In the genomic region with DNA sequence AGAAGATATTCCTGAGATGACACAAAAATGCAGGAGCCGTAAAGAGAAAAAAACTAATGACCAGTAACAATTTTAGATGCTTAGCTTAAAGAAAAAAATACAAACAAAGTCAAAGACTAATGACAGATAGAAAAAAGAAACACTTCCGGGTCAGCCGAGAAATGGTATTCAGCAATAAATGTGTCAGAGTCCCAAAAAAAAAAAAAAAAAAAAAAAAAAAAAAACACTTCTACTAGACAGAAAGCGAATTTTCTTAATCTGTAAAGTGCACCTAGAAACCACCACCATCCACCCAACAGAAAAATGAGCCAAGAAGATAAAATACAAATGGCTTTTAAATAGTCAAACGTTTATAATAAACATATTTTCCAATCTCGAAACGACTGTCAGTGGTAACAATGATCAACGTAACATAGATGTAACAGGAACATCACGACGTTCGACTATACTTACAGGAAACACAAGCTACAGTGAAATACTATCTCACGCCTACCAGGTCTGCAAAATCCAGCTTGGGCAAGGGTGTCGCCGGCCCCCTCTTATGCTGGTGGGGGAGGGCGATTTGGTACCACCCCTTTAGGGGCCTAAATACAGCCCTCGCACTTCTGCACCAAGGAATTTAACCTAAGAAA, we compare ENCODE assay signal across 2 cellular contexts.
A peak's percentile ranks its signal among the peaks of the same experiment; 100 is the strongest.
TF ChIP-seq lines count a peak whose summit lies in the region.

No MANE protein-coding gene starts in this region.

TF ChIP-seq in A549, 52 proteins besides CTCF, POLR2A, EP300 and RAD21:
- no peak for TF ChIP-seq RCOR1 (IDR thresholded peaks at IDR 0.05; ENCODE audit: low read depth, low read length)
- no peak for TF ChIP-seq ZFP36 (IDR thresholded peaks at IDR 0.05; ENCODE audit: borderline replicate concordance, partially characterized antibody)
- TF ChIP-seq FOXS1 (CRISPR knock-in tag; IDR thresholded peaks at IDR 0.05) = no peak
- TF ChIP-seq RFX5 (IDR thresholded peaks at IDR 0.05) = no peak
- no peak for TF ChIP-seq ZSCAN20 (CRISPR knock-in tag; IDR thresholded peaks at IDR 0.05)
- TF ChIP-seq, protein P1, sequence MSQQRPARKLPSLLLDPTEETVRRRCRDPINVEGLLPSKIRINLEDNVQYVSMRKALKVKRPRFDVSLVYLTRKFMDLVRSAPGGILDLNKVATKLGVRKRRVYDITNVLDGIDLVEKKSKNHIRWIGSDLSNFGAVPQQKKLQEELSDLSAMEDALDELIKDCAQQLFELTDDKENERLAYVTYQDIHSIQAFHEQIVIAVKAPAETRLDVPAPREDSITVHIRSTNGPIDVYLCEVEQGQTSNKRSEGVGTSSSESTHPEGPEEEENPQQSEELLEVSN (IDR thresholded peaks at IDR 0.05; ENCODE audit: borderline replicate concordance, low read depth) = no peak
- no peak for TF ChIP-seq HOXA7 (CRISPR knock-in tag; IDR thresholded peaks at IDR 0.05)
- no peak for TF ChIP-seq ZC3H11A (IDR thresholded peaks at IDR 0.05)
- TF ChIP-seq HDAC2 (IDR thresholded peaks at IDR 0.05) = no peak
- TF ChIP-seq CEBPB (IDR thresholded peaks at IDR 0.05) = no peak
- TF ChIP-seq CHD2 (IDR thresholded peaks at IDR 0.05; ENCODE audit: low read length, partially characterized antibody) = no peak
- TF ChIP-seq ESRRA (IDR thresholded peaks at IDR 0.05; ENCODE audit: borderline replicate concordance, low read length) = no peak
- TF ChIP-seq JUNB (IDR thresholded peaks at IDR 0.05) = no peak
- TF ChIP-seq, protein P2, sequence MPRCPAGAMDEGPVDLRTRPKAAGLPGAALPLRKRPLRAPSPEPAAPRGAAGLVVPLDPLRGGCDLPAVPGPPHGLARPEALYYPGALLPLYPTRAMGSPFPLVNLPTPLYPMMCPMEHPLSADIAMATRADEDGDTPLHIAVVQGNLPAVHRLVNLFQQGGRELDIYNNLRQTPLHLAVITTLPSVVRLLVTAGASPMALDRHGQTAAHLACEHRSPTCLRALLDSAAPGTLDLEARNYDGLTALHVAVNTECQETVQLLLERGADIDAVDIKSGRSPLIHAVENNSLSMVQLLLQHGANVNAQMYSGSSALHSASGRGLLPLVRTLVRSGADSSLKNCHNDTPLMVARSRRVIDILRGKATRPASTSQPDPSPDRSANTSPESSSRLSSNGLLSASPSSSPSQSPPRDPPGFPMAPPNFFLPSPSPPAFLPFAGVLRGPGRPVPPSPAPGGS (IDR thresholded peaks at IDR 0.05) = no peak
- TF ChIP-seq HEYL (CRISPR knock-in tag; IDR thresholded peaks at IDR 0.05) = no peak
- no peak for TF ChIP-seq MAZ (IDR thresholded peaks at IDR 0.05; ENCODE audit: borderline replicate concordance, low read depth, low read length)
- TF ChIP-seq, protein P3, sequence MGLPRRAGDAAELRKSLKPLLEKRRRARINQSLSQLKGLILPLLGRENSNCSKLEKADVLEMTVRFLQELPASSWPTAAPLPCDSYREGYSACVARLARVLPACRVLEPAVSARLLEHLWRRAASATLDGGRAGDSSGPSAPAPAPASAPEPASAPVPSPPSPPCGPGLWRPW (IDR thresholded peaks at IDR 0.05) = no peak

TF ChIP-seq in HEK293, 187 proteins besides CTCF, POLR2A, EP300 and RAD21 (continues in another document):
- TF ChIP-seq, protein P4, sequence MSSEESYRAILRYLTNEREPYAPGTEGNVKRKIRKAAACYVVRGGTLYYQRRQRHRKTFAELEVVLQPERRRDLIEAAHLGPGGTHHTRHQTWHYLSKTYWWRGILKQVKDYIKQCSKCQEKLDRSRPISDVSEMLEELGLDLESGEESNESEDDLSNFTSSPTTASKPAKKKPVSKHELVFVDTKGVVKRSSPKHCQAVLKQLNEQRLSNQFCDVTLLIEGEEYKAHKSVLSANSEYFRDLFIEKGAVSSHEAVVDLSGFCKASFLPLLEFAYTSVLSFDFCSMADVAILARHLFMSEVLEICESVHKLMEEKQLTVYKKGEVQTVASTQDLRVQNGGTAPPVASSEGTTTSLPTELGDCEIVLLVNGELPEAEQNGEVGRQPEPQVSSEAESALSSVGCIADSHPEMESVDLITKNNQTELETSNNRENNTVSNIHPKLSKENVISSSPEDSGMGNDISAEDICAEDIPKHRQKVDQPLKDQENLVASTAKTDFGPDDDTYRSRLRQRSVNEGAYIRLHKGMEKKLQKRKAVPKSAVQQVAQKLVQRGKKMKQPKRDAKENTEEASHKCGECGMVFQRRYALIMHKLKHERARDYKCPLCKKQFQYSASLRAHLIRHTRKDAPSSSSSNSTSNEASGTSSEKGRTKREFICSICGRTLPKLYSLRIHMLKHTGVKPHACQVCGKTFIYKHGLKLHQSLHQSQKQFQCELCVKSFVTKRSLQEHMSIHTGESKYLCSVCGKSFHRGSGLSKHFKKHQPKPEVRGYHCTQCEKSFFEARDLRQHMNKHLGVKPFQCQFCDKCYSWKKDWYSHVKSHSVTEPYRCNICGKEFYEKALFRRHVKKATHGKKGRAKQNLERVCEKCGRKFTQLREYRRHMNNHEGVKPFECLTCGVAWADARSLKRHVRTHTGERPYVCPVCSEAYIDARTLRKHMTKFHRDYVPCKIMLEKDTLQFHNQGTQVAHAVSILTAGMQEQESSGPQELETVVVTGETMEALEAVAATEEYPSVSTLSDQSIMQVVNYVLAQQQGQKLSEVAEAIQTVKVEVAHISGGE (tag by site-specific recombination; conservative IDR thresholded peaks at IDR 0.05; ENCODE audit: low read depth) = no peak; the same call in 1 of the 2 replicates
- TF ChIP-seq ZNF133 (tag by site-specific recombination; IDR thresholded peaks at IDR 0.05) (no peak), RBAK (tag by site-specific recombination; IDR thresholded peaks at IDR 0.05) (no peak), SP2 (tag by site-specific recombination; IDR thresholded peaks at IDR 0.05) (peak; percentile 50), MEIS1 (CRISPR knock-in tag; IDR thresholded peaks at IDR 0.05; ENCODE audit: borderline replicate concordance) (no peak), ZNF76 (tag by site-specific recombination; IDR thresholded peaks at IDR 0.05; ENCODE audit: borderline replicate concordance, low read depth) (no peak), ZBTB1 (tag by site-specific recombination; IDR thresholded peaks at IDR 0.05) (no peak), ZNF629 (tag by site-specific recombination; IDR thresholded peaks at IDR 0.05) (peak; percentile 64), HOXD13 (CRISPR knock-in tag; IDR thresholded peaks at IDR 0.05; ENCODE audit: borderline replicate concordance) (no peak), ZBTB21 (tag by site-specific recombination; IDR thresholded peaks at IDR 0.05) (0 out of 2 replicates have a peak, but pooled peaks have one; percentile 17), ZNF549 (tag by site-specific recombination; IDR thresholded peaks at IDR 0.05) (no peak), ZFP37 (tag by site-specific recombination; IDR thresholded peaks at IDR 0.05) (no peak), EGR2 (tag by site-specific recombination; IDR thresholded peaks at IDR 0.05; ENCODE audit: low read depth) (peak; percentile 36; the same call in 1 of the 2 replicates), ZNF785 (tag by site-specific recombination; IDR thresholded peaks at IDR 0.05) (no peak), ZNF677 (tag by site-specific recombination; IDR thresholded peaks at IDR 0.05) (no peak), ZNF664 (tag by site-specific recombination; IDR thresholded peaks at IDR 0.05) (no peak), KLF16 (tag by site-specific recombination; IDR thresholded peaks at IDR 0.05) (no peak)
- TF ChIP-seq, protein P5, sequence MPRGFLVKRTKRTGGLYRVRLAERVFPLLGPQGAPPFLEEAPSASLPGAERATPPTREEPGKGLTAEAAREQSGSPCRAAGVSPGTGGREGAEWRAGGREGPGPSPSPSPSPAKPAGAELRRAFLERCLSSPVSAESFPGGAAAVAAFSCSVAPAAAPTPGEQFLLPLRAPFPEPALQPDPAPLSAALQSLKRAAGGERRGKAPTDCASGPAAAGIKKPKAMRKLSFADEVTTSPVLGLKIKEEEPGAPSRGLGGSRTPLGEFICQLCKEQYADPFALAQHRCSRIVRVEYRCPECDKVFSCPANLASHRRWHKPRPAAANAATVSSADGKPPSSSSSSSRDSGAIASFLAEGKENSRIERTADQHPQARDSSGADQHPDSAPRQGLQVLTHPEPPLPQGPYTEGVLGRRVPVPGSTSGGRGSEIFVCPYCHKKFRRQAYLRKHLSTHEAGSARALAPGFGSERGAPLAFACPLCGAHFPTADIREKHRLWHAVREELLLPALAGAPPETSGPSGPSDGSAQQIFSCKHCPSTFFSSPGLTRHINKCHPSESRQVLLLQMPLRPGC (tag by site-specific recombination; IDR thresholded peaks at IDR 0.05) = no peak
- TF ChIP-seq, protein P6, sequence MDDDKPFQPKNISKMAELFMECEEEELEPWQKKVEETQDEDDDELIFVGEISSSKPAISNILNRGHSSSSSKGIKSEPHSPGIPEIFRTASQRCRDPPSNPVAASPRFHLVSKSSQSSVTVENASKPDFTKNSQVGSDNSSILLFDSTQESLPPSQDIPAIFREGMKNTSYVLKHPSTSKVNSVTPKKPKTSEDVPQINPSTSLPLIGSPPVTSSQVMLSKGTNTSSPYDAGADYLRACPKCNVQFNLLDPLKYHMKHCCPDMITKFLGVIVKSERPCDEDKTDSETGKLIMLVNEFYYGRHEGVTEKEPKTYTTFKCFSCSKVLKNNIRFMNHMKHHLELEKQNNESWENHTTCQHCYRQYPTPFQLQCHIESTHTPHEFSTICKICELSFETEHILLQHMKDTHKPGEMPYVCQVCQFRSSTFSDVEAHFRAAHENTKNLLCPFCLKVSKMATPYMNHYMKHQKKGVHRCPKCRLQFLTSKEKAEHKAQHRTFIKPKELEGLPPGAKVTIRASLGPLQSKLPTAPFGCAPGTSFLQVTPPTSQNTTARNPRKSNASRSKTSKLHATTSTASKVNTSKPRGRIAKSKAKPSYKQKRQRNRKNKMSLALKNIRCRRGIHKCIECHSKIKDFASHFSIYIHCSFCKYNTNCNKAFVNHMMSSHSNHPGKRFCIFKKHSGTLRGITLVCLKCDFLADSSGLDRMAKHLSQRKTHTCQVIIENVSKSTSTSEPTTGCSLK (tag by site-specific recombination; IDR thresholded peaks at IDR 0.05) = no peak
- TF ChIP-seq, protein P7, sequence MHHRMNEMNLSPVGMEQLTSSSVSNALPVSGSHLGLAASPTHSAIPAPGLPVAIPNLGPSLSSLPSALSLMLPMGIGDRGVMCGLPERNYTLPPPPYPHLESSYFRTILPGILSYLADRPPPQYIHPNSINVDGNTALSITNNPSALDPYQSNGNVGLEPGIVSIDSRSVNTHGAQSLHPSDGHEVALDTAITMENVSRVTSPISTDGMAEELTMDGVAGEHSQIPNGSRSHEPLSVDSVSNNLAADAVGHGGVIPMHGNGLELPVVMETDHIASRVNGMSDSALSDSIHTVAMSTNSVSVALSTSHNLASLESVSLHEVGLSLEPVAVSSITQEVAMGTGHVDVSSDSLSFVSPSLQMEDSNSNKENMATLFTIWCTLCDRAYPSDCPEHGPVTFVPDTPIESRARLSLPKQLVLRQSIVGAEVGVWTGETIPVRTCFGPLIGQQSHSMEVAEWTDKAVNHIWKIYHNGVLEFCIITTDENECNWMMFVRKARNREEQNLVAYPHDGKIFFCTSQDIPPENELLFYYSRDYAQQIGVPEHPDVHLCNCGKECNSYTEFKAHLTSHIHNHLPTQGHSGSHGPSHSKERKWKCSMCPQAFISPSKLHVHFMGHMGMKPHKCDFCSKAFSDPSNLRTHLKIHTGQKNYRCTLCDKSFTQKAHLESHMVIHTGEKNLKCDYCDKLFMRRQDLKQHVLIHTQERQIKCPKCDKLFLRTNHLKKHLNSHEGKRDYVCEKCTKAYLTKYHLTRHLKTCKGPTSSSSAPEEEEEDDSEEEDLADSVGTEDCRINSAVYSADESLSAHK (tag by site-specific recombination; IDR thresholded peaks at IDR 0.05) = no peak
- TF ChIP-seq, protein P8, sequence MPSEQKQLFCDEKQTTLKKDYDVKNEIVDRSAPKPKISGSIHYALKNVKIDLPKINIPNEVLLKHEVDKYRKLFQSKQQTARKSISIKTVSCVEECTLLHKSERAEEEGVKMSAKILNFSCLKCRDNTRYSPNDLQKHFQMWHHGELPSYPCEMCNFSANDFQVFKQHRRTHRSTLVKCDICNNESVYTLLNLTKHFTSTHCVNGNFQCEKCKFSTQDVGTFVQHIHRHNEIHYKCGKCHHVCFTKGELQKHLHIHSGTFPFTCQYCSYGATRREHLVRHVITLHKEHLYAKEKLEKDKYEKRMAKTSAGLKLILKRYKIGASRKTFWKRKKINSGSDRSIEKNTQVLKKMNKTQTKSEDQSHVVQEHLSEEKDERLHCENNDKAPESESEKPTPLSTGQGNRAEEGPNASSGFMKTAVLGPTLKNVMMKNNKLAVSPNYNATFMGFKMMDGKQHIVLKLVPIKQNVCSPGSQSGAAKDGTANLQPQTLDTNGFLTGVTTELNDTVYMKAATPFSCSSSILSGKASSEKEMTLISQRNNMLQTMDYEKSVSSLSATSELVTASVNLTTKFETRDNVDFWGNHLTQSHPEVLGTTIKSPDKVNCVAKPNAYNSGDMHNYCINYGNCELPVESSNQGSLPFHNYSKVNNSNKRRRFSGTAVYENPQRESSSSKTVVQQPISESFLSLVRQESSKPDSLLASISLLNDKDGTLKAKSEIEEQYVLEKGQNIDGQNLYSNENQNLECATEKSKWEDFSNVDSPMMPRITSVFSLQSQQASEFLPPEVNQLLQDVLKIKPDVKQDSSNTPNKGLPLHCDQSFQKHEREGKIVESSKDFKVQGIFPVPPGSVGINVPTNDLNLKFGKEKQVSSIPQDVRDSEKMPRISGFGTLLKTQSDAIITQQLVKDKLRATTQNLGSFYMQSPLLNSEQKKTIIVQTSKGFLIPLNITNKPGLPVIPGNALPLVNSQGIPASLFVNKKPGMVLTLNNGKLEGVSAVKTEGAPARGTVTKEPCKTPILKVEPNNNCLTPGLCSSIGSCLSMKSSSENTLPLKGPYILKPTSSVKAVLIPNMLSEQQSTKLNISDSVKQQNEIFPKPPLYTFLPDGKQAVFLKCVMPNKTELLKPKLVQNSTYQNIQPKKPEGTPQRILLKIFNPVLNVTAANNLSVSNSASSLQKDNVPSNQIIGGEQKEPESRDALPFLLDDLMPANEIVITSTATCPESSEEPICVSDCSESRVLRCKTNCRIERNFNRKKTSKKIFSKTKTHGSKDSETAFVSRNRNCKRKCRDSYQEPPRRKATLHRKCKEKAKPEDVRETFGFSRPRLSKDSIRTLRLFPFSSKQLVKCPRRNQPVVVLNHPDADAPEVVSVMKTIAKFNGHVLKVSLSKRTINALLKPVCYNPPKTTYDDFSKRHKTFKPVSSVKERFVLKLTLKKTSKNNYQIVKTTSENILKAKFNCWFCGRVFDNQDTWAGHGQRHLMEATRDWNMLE (tag by site-specific recombination; conservative IDR thresholded peaks at IDR 0.05; ENCODE audit: low read depth) = peak; percentile 33; the same call in 1 of the 2 replicates
- TF ChIP-seq, protein P9, sequence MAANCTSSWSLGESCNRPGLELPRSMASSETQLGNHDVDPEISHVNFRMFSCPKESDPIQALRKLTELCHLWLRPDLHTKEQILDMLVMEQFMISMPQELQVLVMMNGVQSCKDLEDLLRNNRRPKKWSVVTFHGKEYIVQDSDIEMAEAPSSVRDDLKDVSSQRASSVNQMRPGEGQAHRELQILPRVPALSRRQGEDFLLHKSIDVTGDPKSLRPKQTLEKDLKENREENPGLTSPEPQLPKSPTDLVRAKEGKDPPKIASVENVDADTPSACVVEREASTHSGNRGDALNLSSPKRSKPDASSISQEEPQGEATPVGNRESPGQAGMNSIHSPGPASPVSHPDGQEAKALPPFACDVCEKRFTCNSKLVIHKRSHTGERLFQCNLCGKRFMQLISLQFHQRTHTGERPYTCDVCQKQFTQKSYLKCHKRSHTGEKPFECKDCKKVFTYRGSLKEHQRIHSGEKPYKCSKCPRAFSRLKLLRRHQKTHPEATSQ (tag by site-specific recombination; IDR thresholded peaks at IDR 0.05) = no peak
- TF ChIP-seq, protein P10, sequence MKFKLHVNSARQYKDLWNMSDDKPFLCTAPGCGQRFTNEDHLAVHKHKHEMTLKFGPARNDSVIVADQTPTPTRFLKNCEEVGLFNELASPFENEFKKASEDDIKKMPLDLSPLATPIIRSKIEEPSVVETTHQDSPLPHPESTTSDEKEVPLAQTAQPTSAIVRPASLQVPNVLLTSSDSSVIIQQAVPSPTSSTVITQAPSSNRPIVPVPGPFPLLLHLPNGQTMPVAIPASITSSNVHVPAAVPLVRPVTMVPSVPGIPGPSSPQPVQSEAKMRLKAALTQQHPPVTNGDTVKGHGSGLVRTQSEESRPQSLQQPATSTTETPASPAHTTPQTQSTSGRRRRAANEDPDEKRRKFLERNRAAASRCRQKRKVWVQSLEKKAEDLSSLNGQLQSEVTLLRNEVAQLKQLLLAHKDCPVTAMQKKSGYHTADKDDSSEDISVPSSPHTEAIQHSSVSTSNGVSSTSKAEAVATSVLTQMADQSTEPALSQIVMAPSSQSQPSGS (tag by site-specific recombination; IDR thresholded peaks at IDR 0.05; ENCODE audit: low read depth) = no peak
